In the genomic region with DNA sequence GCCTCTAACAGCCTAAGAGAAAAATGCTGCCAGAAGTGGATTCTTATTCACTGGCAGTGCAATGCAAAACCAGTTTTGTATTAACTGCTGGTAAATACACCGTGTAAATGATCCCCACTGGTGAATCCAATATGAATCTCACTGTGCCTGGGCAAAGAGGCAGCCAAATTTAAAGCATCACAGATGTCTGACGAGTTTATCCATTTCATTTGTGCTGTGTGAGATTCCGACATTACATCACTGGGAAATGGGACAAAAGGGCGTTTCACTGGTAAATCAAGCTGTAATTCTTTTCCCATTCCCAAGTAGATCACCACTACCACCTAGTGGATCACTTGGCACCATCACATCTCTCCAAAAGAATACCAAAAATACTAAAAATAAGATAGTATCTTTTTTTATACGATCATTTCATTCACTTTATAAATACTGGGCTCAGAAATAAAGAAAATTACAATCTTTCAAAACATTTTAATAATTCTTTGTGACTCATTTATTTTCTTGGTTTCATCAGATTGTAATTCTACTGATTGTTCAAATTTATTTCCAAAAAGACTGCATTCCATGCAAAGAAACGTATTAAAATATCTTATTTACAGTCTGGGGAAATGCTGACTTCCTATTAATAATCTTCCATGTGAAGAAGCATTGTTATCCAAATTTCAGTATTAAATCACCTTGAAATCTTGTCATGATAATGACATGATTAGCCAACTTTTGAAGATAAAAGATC, we compare ENCODE assay signal across 7 cellular contexts.
DNase-seq lines count a peak whose midpoint lies in the region; ATAC-seq, FAIRE-seq and TF ChIP-seq lines count a peak whose summit lies in the region.

No MANE protein-coding gene starts in this region.

- FAIRE-seq in RCC 7860 (lab: Jason Lieb, UNC) = peak; percentile 78

- no peaks in the 10 kb centered on the region for H3K36me3 ChIP-seq in HAP-1 (replicated peaks)

- peaks cover 6% of the 10 kb centered on the region; the same call in 1 of the 2 replicates for H3K27me3 ChIP-seq in HAP-1 (ENCODE audit: low read depth)

- H3K4me1 ChIP-seq in HAP-1 = no peaks in the 10 kb centered on the region

- peak; percentile 38 to 74 for DNase-seq in HAP-1 (ENCODE audit: low spot score in 2 of 2)
- peak; percentile 52 for DNase-seq in RCC 7860 (ENCODE audit: low spot score)
- peak; percentile 75 for DNase-seq in fibroblast of pulmonary artery (ENCODE audit: low read depth)
- DNase-seq in retina = peak; percentile 50
- DNase-seq in NOMO-1 treated with DMSO at 0.1 percent for 48 hours (lab: John Stamatoyannopoulos, UW; ENCODE audit: unreplicated experiment) = no peak

- peak; percentile 71 for TF ChIP-seq CTCF in fibroblast of pulmonary artery (IDR thresholded peaks at IDR 0.05; ENCODE audit: low read length, missing control alignments)

- no peak for ATAC-seq in GM21786 (IDR thresholded peaks at IDR 0.05; ENCODE audit: unreplicated experiment)
- ATAC-seq in HG03139 (IDR thresholded peaks at IDR 0.05; ENCODE audit: unreplicated experiment) = no peak

- in situ Hi-C loops in HAP-1 (cut with MboI; ENCODE audit: low sequenced_read_pairs) = loop anchor here (25.0 kb wide), 1 partner anchor 1308 kb away; no protein-coding TSS in a partner anchor

- H3K9me3 ChIP-seq in HAP-1 = no peaks in the 10 kb centered on the region

- H3K4me3 ChIP-seq in HAP-1 (no peak overlapping the region), fibroblast of pulmonary artery (replicated peaks; ENCODE audit: low read depth, low read length) (no peak overlapping the region)
